ENCODE assay signal across 1 cellular context in genomic region chr4:1883583-1883982, GRCh38.
TF ChIP-seq lines count a peak whose summit lies in the region.

No MANE protein-coding gene starts in this region.

TF ChIP-seq in K562, 482 proteins besides CTCF, POLR2A, EP300 and RAD21 (continued from another document):
- TF ChIP-seq MLLT1 (IDR thresholded peaks at IDR 0.05) (no peak), CAMTA2 (CRISPR knock-in tag; conservative IDR thresholded peaks at IDR 0.05) (no peak), GTF2B (IDR thresholded peaks at IDR 0.05; ENCODE audit: extremely low read depth, insufficient read length) (no peak), LCOR (CRISPR knock-in tag; IDR thresholded peaks at IDR 0.05) (no peak), MLX (CRISPR knock-in tag; conservative IDR thresholded peaks at IDR 0.05) (no peak), BRF2 (IDR thresholded peaks at IDR 0.05; ENCODE audit: borderline replicate concordance, insufficient read depth, insufficient read length) (no peak), ZNF785 (CRISPR knock-in tag; IDR thresholded peaks at IDR 0.05) (no peak), FOXK1 (CRISPR knock-in tag; IDR thresholded peaks at IDR 0.05; ENCODE audit: borderline replicate concordance) (no peak), ZMIZ1 (IDR thresholded peaks at IDR 0.05; ENCODE audit: low read depth in 2 of 2, low read length in 2 of 2) (no peak), TFE3 (CRISPR knock-in tag; IDR thresholded peaks at IDR 0.05) (no peak), E2F6 (IDR thresholded peaks at IDR 0.05; ENCODE audit: borderline replicate concordance in 1 of 2, extremely low read depth in 1 of 2, insufficient read depth in 1 of 2, insufficient read length in 1 of 2, low read depth in 1 of 2, low read length in 1 of 2, poor library complexity in 1 of 2, severe bottlenecking in 1 of 2) (peak in 1 of 2 experiments; percentile 54), MEF2A (IDR thresholded peaks at IDR 0.05; ENCODE audit: control insufficient read depth, low read depth, low read length) (no peak), THRA (IDR thresholded peaks at IDR 0.05) (no peak), ZNF431 (CRISPR knock-in tag; IDR thresholded peaks at IDR 0.05) (no peak), FOXJ3 (CRISPR knock-in tag; IDR thresholded peaks at IDR 0.05) (no peak), ZBTB40 (IDR thresholded peaks at IDR 0.05) (no peak), ZBTB40 (CRISPR knock-in tag; IDR thresholded peaks at IDR 0.05) (no peak), ATF7 (IDR thresholded peaks at IDR 0.05) (no peak), SMARCC2 (IDR thresholded peaks at IDR 0.05; ENCODE audit: low read depth) (no peak), ARID3B (CRISPR knock-in tag; IDR thresholded peaks at IDR 0.05; ENCODE audit: borderline replicate concordance) (no peak), E2F5 (CRISPR knock-in tag; IDR thresholded peaks at IDR 0.05) (no peak), SLC30A9 (CRISPR knock-in tag; IDR thresholded peaks at IDR 0.05) (no peak), PHB2 (IDR thresholded peaks at IDR 0.05; ENCODE audit: low read depth) (no peak), NFXL1 (CRISPR knock-in tag; IDR thresholded peaks at IDR 0.05) (no peak), MEF2D (tag; conservative IDR thresholded peaks at IDR 0.05; ENCODE audit: low read depth) (no peak)
